In the genomic region with DNA sequence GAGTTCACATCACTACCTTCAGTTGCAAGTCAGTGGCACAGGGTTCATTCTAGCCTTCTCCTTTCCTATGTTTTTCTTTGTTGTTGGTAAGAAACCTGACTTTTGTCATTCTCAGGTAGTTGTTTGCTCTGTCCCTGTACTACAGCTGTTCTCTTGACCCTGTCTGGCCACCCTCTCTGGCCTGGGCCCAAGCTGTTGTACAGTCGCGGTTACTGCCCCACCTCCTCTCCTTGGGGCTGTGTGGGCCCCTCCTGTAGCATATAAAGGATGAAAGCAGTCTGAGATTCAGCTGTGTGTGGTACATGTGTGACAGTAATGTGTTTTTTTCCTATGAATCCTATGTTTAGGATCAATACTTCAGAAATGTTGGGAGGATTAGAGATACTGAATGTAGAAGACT, we compare ENCODE assay signal across 20 cellular contexts. TPM values are rescaled to one million over a fixed set of nuclear protein-coding genes. Genes with fewer than 3 reads are reported as not detected.
DNase-seq lines count a peak whose midpoint lies in the region; ATAC-seq, FAIRE-seq and TF ChIP-seq lines count a peak whose summit lies in the region.
"Had no signal": no experiment of that assay in that cellular context is flagged by ENCODE, and none has a peak within 500 bp of the region (broad histone marks: within the 10 kb centered on the region; RNA-seq: fewer than 3 reads in every experiment).

No MANE protein-coding gene starts in this region.

- H3K9me3 ChIP-seq in DND-41 (ENCODE audit: insufficient read depth, low read length, severe bottlenecking) (peaks cover 23% of the 10 kb centered on the region), Karpas-422 (ENCODE audit: low read length) (no peaks in the 10 kb centered on the region; the same call in 1 of the 2 replicates), mesenchymal stem cell (ENCODE audit: control insufficient read depth, low read length) (no peaks in the 10 kb centered on the region), T-helper 17 cell (ENCODE audit: control insufficient read depth, low read length, poor library complexity, severe bottlenecking) (no peaks in the 10 kb centered on the region), gastrocnemius medialis (no peaks in the 10 kb centered on the region)

- TF ChIP-seq CTCF in DND-41 (IDR thresholded peaks at IDR 0.05; ENCODE audit: borderline replicate concordance, extremely low read depth, low read length, poor library complexity, severe bottlenecking), result no peak
- TF ChIP-seq CTCF in brain microvascular endothelial cell (IDR thresholded peaks at IDR 0.05; ENCODE audit: low read depth, low read length, missing control alignments), result no peak
- TF ChIP-seq CTCF in gastrocnemius medialis (IDR thresholded peaks at IDR 0.05 in 4 of 5, conservative IDR thresholded peaks at IDR 0.05 in 1 of 5), result no peak

- ATAC-seq in DND-41 (ENCODE audit: insufficient read depth, low read depth) (peak; percentile 52; the same call in 1 of the 3 replicates), T-helper 17 cell (no peak), gastrocnemius medialis (no peak)
- ATAC-seq: foreskin keratinocyte had no signal

- no peak for FAIRE-seq in H54 (lab: Jason Lieb, UNC)
- FAIRE-seq: keratinocyte had no signal

- no peaks in the 10 kb centered on the region for H3K9me2 ChIP-seq in Karpas-422 (replicated peaks; ENCODE audit: insufficient read depth, low read length)

- H2AFZ ChIP-seq in DND-41 (ENCODE audit: low read depth, low read length) (no peak overlapping the region), Karpas-422 (ENCODE audit: low read length) (no peak overlapping the region), mesenchymal stem cell (ENCODE audit: low read depth, low read length) (no peak overlapping the region)

- H3K4me1 ChIP-seq in DND-41 (ENCODE audit: insufficient read depth, low read length) (peaks cover 15% of the 10 kb centered on the region), Karpas-422 (ENCODE audit: low read length) (peaks cover 34% of the 10 kb centered on the region), mesenchymal stem cell (ENCODE audit: control insufficient read depth, insufficient read depth, low read depth, low read length) (peaks cover 10% of the 10 kb centered on the region), gastrocnemius medialis (no peaks in the 10 kb centered on the region)
- H3K4me1 ChIP-seq: foreskin keratinocyte had no signal

- TF ChIP-seq POLR2A in H54 (IDR thresholded peaks at IDR 0.05; ENCODE audit: low read depth, low read length) (no peak), gastrocnemius medialis (IDR thresholded peaks at IDR 0.05) (no peak)

- peak overlapping the region; percentile 5 for H4K91ac ChIP-seq in mesenchymal stem cell (ENCODE audit: low read length)

- H3K79me2 ChIP-seq in DND-41 (ENCODE audit: insufficient read depth, low read length) (peaks cover 92% of the 10 kb centered on the region), Karpas-422 (ENCODE audit: low read length) (peaks cover 90% of the 10 kb centered on the region)

- H2BK5ac ChIP-seq in mesenchymal stem cell (ENCODE audit: low read depth, low read length, poor library complexity, severe bottlenecking), result peak overlapping the region; percentile 6

- no peak overlapping the region for H3K27ac Mint-ChIP-seq in T-helper 17 cell
- H3K27ac Mint-ChIP-seq: activated CD4-positive, alpha-beta memory T cell treated with anti-CD3 and anti-CD28 coated beads, Interleukin-2, amount 10 ng/mL, durations not matched to agents 7 days and 5 days; activated naive CD4-positive, alpha-beta T cell treated with anti-CD3 and anti-CD28 coated beads, Interleukin-2, amount 10 ng/mL, durations not matched to agents 7 days and 5 days; CD4-positive, alpha-beta T cell had no signal

- H3K36me3 ChIP-seq in DND-41 (ENCODE audit: insufficient read depth, low read length) (peaks cover 50% of the 10 kb centered on the region), Karpas-422 (ENCODE audit: insufficient read depth, low read length) (peaks cover 65% of the 10 kb centered on the region), brain microvascular endothelial cell (replicated peaks) (no peaks in the 10 kb centered on the region), mesenchymal stem cell (ENCODE audit: control insufficient read depth in 1 of 2, insufficient read depth in 2 of 2, low read depth in 1 of 2, low read length in 2 of 2) (peaks cover 3 to 8% of the 10 kb centered on the region in 2 experiments), gastrocnemius medialis (no peaks in the 10 kb centered on the region)

- peaks cover 35% of the 10 kb centered on the region for H4K20me1 ChIP-seq in DND-41 (ENCODE audit: insufficient read depth, low read length)
- H4K20me1 ChIP-seq in Karpas-422 (ENCODE audit: insufficient read depth, low read depth, low read length), result no peaks in the 10 kb centered on the region

- no peak overlapping the region; the same call in 1 of the 2 replicates for H3K9ac ChIP-seq in DND-41 (ENCODE audit: low read depth, low read length)
- no peak overlapping the region for H3K9ac ChIP-seq in Karpas-422 (ENCODE audit: low read length)
- peak overlapping the region; percentile 58 for H3K9ac ChIP-seq in mesenchymal stem cell (ENCODE audit: low read length)

- no peak overlapping the region for H4K8ac ChIP-seq in mesenchymal stem cell (ENCODE audit: low read length)

- peak overlapping the region; percentile 57; the same call in 1 of the 2 replicates for H3K27ac ChIP-seq in DND-41 (ENCODE audit: low read length)
- H3K27ac ChIP-seq in Karpas-422 (ENCODE audit: low read length), result peak overlapping the region; percentile 58
- H3K27ac ChIP-seq in brain microvascular endothelial cell, result peak overlapping the region; percentile 45
- peak overlapping the region; percentile 27 for H3K27ac ChIP-seq in mesenchymal stem cell (ENCODE audit: low read length, poor library complexity, severe bottlenecking)
- H3K27ac ChIP-seq in gastrocnemius medialis, result no peak overlapping the region
- H3K27ac ChIP-seq: foreskin keratinocyte, WERI-Rb-1 had no signal

- intact Hi-C loops in gastrocnemius medialis (cut with DNase I; ENCODE audit: low total_unique reads), result no loop called here

- H2BK15ac ChIP-seq in mesenchymal stem cell (ENCODE audit: low read depth, poor library complexity, severe bottlenecking), result no peak overlapping the region

- no peak for DNase-seq in DND-41
- DNase-seq in Karpas-422, result no peak
- DNase-seq in brain microvascular endothelial cell, result no peak
- DNase-seq in mesenchymal stem cell, result no peak
- no peak for DNase-seq in T-helper 17 cell
- DNase-seq in stimulated activated CD4-positive, alpha-beta T cell treated with anti-CD3 and anti-CD28 coated beads, Interleukin-4, amount 100 ng/mL, for 1 hour, result no peak
- DNase-seq in H54 (ENCODE audit: insufficient read length, low spot score), result no peak
- DNase-seq in gastrocnemius medialis, result no peak
- DNase-seq: activated CD4-positive, alpha-beta memory T cell treated with anti-CD3 and anti-CD28 coated beads, Interleukin-2, amount 10 ng/mL, durations not matched to agents 7 days and 5 days; activated naive CD4-positive, alpha-beta T cell treated with anti-CD3 and anti-CD28 coated beads, Interleukin-2, amount 10 ng/mL, durations not matched to agents 7 days and 5 days; aorta; CD4-positive, alpha-beta T cell; DMS53; NCI-H2081; NCI-H510A treated with DMSO at 0.1 percent for 48 hours; SHP77; WERI-Rb-1 had no signal

- no peak overlapping the region for H2BK120ac ChIP-seq in mesenchymal stem cell (ENCODE audit: low read depth, low read length)

- peak overlapping the region in 1 of 2 experiments; percentile 50 for H2BK12ac ChIP-seq in mesenchymal stem cell (ENCODE audit: low read length in 2 of 2)

- H3K79me1 ChIP-seq in mesenchymal stem cell (replicated peaks; ENCODE audit: low read length, poor library complexity, severe bottlenecking), result peaks cover 3% of the 10 kb centered on the region

- H3K4me3 ChIP-seq in DND-41 (ENCODE audit: low read depth in 1 of 2, low read length in 2 of 2) (no peak overlapping the region), Karpas-422 (ENCODE audit: low read length) (no peak overlapping the region), brain microvascular endothelial cell (ENCODE audit: low read depth, low read length) (no peak overlapping the region), mesenchymal stem cell (ENCODE audit: insufficient read depth in 1 of 2, low read depth in 1 of 2, low read length in 2 of 2) (peak overlapping the region in 1 of 2 experiments; percentile 18), gastrocnemius medialis (no peak overlapping the region)

- WGBS in mesenchymal stem cell, result 96% methylated on average over 2 of the region's 2 CpGs

- H3K4me2 ChIP-seq in DND-41 (ENCODE audit: insufficient read depth, low read length), result no peak overlapping the region
- peak overlapping the region; percentile 0 for H3K4me2 ChIP-seq in Karpas-422 (ENCODE audit: low read depth, low read length, poor library complexity, severe bottlenecking)
- H3K4me2 ChIP-seq in mesenchymal stem cell (ENCODE audit: low read length, poor library complexity, severe bottlenecking), result no peak overlapping the region

- peaks cover 21% of the 10 kb centered on the region for H3K4me1 Mint-ChIP-seq in T-helper 17 cell
- H3K4me1 Mint-ChIP-seq: activated naive CD4-positive, alpha-beta T cell treated with anti-CD3 and anti-CD28 coated beads, Interleukin-2, amount 10 ng/mL, durations not matched to agents 7 days and 5 days had no signal

- H3K27me3 ChIP-seq in DND-41 (ENCODE audit: insufficient read depth, low read length, poor library complexity) (no peaks in the 10 kb centered on the region), Karpas-422 (ENCODE audit: low read length) (no peaks in the 10 kb centered on the region), brain microvascular endothelial cell (replicated peaks) (no peaks in the 10 kb centered on the region), mesenchymal stem cell (ENCODE audit: control insufficient read depth in 1 of 2, insufficient read depth in 1 of 2, low read length in 2 of 2) (no peaks in the 10 kb centered on the region), gastrocnemius medialis (no peaks in the 10 kb centered on the region)
- H3K27me3 ChIP-seq: foreskin keratinocyte had no signal

- no peak overlapping the region for H3K23ac ChIP-seq in mesenchymal stem cell (ENCODE audit: low read length in 2 of 2)

- H3K36me3 Mint-ChIP-seq in T-helper 17 cell (ENCODE audit: low read depth), result peaks cover 2% of the 10 kb centered on the region

- H2AK5ac ChIP-seq in mesenchymal stem cell (ENCODE audit: low read length, severe bottlenecking), result peak overlapping the region; percentile 35

- H3K27me3 Mint-ChIP-seq in T-helper 17 cell, result no peaks in the 10 kb centered on the region
- H3K27me3 Mint-ChIP-seq: activated CD4-positive, alpha-beta memory T cell treated with anti-CD3 and anti-CD28 coated beads, Interleukin-2, amount 10 ng/mL, durations not matched to agents 7 days and 5 days; activated naive CD4-positive, alpha-beta T cell treated with anti-CD3 and anti-CD28 coated beads, Interleukin-2, amount 10 ng/mL, durations not matched to agents 7 days and 5 days; CD4-positive, alpha-beta T cell had no signal

- no peak overlapping the region for H3K4me3 Mint-ChIP-seq in T-helper 17 cell
- H3K4me3 Mint-ChIP-seq: activated CD4-positive, alpha-beta memory T cell treated with anti-CD3 and anti-CD28 coated beads, Interleukin-2, amount 10 ng/mL, durations not matched to agents 7 days and 5 days; activated naive CD4-positive, alpha-beta T cell treated with anti-CD3 and anti-CD28 coated beads, Interleukin-2, amount 10 ng/mL, durations not matched to agents 7 days and 5 days; CD4-positive, alpha-beta T cell; neural crest cell had no signal

- peak overlapping the region in 1 of 2 experiments; percentile 13 for H3K4ac ChIP-seq in mesenchymal stem cell (ENCODE audit: low read depth in 1 of 2, low read length in 2 of 2)

- in situ Hi-C loops in brain microvascular endothelial cell (cut with HindIII; ENCODE audit: low pct_ligation_motif_present, low sequenced_read_pairs), result no loop called here
- in situ Hi-C loops in gastrocnemius medialis (cut with MboI; ENCODE audit: low sequenced_read_pairs in 4 of 4), result no loop called here

- peak overlapping the region in 1 of 2 experiments; percentile 62 for H3K18ac ChIP-seq in mesenchymal stem cell (ENCODE audit: low read depth in 1 of 2, low read length in 2 of 2)

- H3K14ac ChIP-seq in mesenchymal stem cell (ENCODE audit: low read length in 2 of 2), result peak overlapping the region in 1 of 2 experiments; percentile 13

RNA-seq across cellular contexts. Expression of a gene that starts 12.5 kb away (rescaled TPM):
- 25.3 and 55.6 TPM in 2 replicates for total RNA-seq in Karpas-422 (2014; rRNA removed; shearing (Covaris generic); ENCODE audit: low replicate concordance)
- 11.2 TPM for polyA plus RNA-seq in mesenchymal stem cell (2013, experiment 1 of 2)
- polyA plus RNA-seq in mesenchymal stem cell (2013, experiment 2 of 2), result 11.7 TPM
- 10 to 100 TPM in 1 of 2 donors, 1 to 10 TPM in 1; 9.5 to 31.4 TPM for total RNA-seq in T-helper 17 cell
- 10 to 100 TPM in 1 of 4 donors, 1 to 10 TPM in 3; 6.5 to 17.5 (median 8.4) TPM for total RNA-seq in gastrocnemius medialis

Comparison
In these comparisons a context has a peak if more than half of its experiments do, and no peak if none do; other contexts are left out.
1. H3K27ac ChIP-seq: peak in DND-41 (single experiment), Karpas-422 (single experiment), brain microvascular endothelial cell (single experiment) and mesenchymal stem cell (single experiment); none in gastrocnemius medialis (0 of 4).